In the genomic region with DNA sequence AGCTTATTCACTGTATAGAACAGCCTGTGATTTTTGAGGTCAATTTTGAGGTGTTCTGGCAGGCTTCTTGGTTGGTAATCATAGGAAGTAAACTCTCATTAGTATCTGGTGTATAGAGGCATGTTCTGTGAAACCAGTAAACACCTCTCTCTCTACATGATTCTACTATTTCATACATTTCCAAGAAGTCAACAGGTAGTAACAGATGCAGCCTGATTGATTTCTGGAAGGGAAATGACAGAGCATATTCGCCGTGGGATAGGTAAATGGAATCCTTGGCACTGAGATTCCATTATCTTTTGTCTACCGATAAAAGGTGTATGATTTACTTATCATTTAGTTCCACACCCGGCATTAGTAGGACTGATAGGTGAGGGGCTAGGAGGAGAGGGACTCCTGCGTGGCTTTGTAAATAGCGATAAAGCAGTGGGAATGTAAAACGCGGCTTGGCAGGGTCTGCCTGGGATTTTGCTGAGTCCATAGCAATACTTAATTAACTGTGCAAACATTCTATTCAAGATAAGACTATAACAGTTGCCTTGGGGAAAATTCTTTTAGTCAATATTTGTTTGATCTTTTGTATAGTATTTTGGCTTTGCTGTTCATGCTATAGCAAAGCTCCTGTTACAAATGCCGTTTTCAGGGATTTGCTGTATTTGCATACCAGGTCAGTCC, we compare ENCODE assay signal across 21 cellular contexts. TPM values are rescaled to one million over a fixed set of nuclear protein-coding genes. Genes with fewer than 3 reads are reported as not detected.
DNase-seq lines count a peak whose midpoint lies in the region; ATAC-seq and TF ChIP-seq lines count a peak whose summit lies in the region.
"Had no signal": no experiment of that assay in that cellular context is flagged by ENCODE, and none has a peak within 500 bp of the region (broad histone marks: within the 10 kb centered on the region; RNA-seq: fewer than 3 reads in every experiment).

No MANE protein-coding gene starts in this region.

- no peak overlapping the region for H3K56ac ChIP-seq in IMR-90 (ENCODE audit: extremely low read depth, insufficient read depth, low read length)

- no peaks in the 10 kb centered on the region for H3K79me1 ChIP-seq in IMR-90 (ENCODE audit: low read depth in 1 of 2, low read length in 2 of 2)

- H3K27me3 ChIP-seq in GM23248 (replicated peaks; ENCODE audit: insufficient read depth) (no peaks in the 10 kb centered on the region), IMR-90 (ENCODE audit: control insufficient read depth, insufficient read depth, low read length) (no peaks in the 10 kb centered on the region), PC-9 (ENCODE audit: insufficient read depth, low read depth) (no peaks in the 10 kb centered on the region), osteoblast (ENCODE audit: insufficient read depth, low read length) (no peaks in the 10 kb centered on the region)
- H3K27me3 ChIP-seq: BE2C had no signal

- H3K9me2 ChIP-seq in GM23248 (ENCODE audit: insufficient read depth) (no peaks in the 10 kb centered on the region), PC-9 (ENCODE audit: insufficient read depth) (no peaks in the 10 kb centered on the region)

- H3K36me3 Mint-ChIP-seq in Calu3 (ENCODE audit: insufficient read depth, unreplicated experiment) = no peaks in the 10 kb centered on the region
- H3K36me3 Mint-ChIP-seq: activated naive CD8-positive, alpha-beta T cell treated with anti-CD3 and anti-CD28 coated beads for 36 hours; brain; WTC11 had no signal

- 0 out of 2 replicates have a peak overlapping the region, but pooled peaks have one; percentile 34 for H2BK20ac ChIP-seq in IMR-90 (ENCODE audit: low read depth, low read length)

- H3K23ac ChIP-seq in IMR-90 (ENCODE audit: low read depth, low read length) = no peak overlapping the region

- POLR2A ChIA-PET in IMR-90 (lab: Charles Lee; ENCODE audit: unreplicated experiment) = no interaction called here
- POLR2A ChIA-PET in PC-9 (lab: Charles Lee; ENCODE audit: unreplicated experiment) = no interaction called here
- POLR2A ChIA-PET in RWPE1 (lab: Yijun Ruan, JAX; ENCODE audit: low non-redundant PET) = no interaction called here

- no peak overlapping the region for H3K18ac ChIP-seq in IMR-90 (ENCODE audit: low read depth, low read length)

- no peak overlapping the region for H2AK5ac ChIP-seq in IMR-90 (ENCODE audit: low read depth, low read length)

- no peak overlapping the region for H3K4me3 Mint-ChIP-seq in Calu3 (ENCODE audit: low read depth, unreplicated experiment)
- H3K4me3 Mint-ChIP-seq: activated naive CD8-positive, alpha-beta T cell treated with anti-CD3 and anti-CD28 coated beads for 36 hours; activated T-cell treated with anti-CD3 and anti-CD28 coated beads, Interleukin-2, amount 50 U/mL, for 72 hours; brain; dendritic cell treated with granulocyte-macrophage colony-stimulating factor and Interleukin-4, amounts not matched to agents 40 ng/mL and 50 ng/mL, for 4 days; WTC11 had no signal

- no TSS peak for BruUV-seq in IMR-90 (replicated peaks; lab: Mats Ljungman, UMichigan)
- no TSS peak for BruUV-seq in PC-9 (replicated peaks; lab: Mats Ljungman, UMichigan)
- BruUV-seq in Calu3 (replicated peaks; lab: Mats Ljungman, UMichigan) = no TSS peak

- H2BK15ac ChIP-seq in IMR-90 (ENCODE audit: low read depth, low read length) = no peak overlapping the region

- H3K14ac ChIP-seq in IMR-90 (replicated peaks; ENCODE audit: low read depth, low read length) = no peak overlapping the region

- TF ChIP-seq POLR2A in IMR-90 (IDR thresholded peaks at IDR 0.05; ENCODE audit: low read depth, low read length) = no peak

- no peak overlapping the region for H2BK5ac ChIP-seq in IMR-90 (ENCODE audit: low read depth, low read length, poor library complexity, severe bottlenecking)

- H2AK9ac ChIP-seq in IMR-90 (replicated peaks; ENCODE audit: low read depth, low read length, poor library complexity) = no peak overlapping the region

- H3K4me1 Mint-ChIP-seq in Calu3 (ENCODE audit: low read depth, unreplicated experiment) = no peaks in the 10 kb centered on the region

- H3K79me2 ChIP-seq in GM23248 (ENCODE audit: insufficient read depth) = no peaks in the 10 kb centered on the region
- H3K79me2 ChIP-seq in PC-9 (ENCODE audit: low read depth) = peaks cover 61% of the 10 kb centered on the region
- no peaks in the 10 kb centered on the region for H3K79me2 ChIP-seq in osteoblast (ENCODE audit: insufficient read depth, low read length)

- dilution Hi-C loops in IMR-90 (cut with HindIII; ENCODE audit: low sequenced_read_pairs, unreplicated experiment) = no loop called here

- H3K36me3 ChIP-seq in GM23248 (ENCODE audit: low read depth) (no peaks in the 10 kb centered on the region), IMR-90 (ENCODE audit: control insufficient read depth, insufficient read depth, low read length) (no peaks in the 10 kb centered on the region), PC-9 (ENCODE audit: low read depth) (no peaks in the 10 kb centered on the region), osteoblast (ENCODE audit: insufficient read depth, low read length) (no peaks in the 10 kb centered on the region)
- H3K36me3 ChIP-seq: BE2C had no signal

- in situ Hi-C loops in GM23248 (cut with MboI) (no loop called here), IMR-90 (cut with MboI; ENCODE audit: low sequenced_read_pairs) (no loop called here)

- H4K5ac ChIP-seq in IMR-90 (ENCODE audit: low read depth, low read length) = no peak overlapping the region

- H4K20me1 ChIP-seq in GM23248 (ENCODE audit: insufficient read depth) = no peaks in the 10 kb centered on the region
- H4K20me1 ChIP-seq in IMR-90 (ENCODE audit: insufficient read depth, low read length) = no peaks in the 10 kb centered on the region
- no peaks in the 10 kb centered on the region for H4K20me1 ChIP-seq in PC-9 (ENCODE audit: insufficient read depth)
- H4K20me1 ChIP-seq in osteoblast (ENCODE audit: insufficient read depth, low read length) = no peaks in the 10 kb centered on the region

- H3F3A ChIP-seq in GM23248 (ENCODE audit: insufficient read depth) (peaks cover 25% of the 10 kb centered on the region), PC-9 (ENCODE audit: insufficient read depth, low read depth) (peaks cover 45% of the 10 kb centered on the region)

- H3K27ac ChIP-seq in GM23248 (peak overlapping the region; percentile 86; the same call in 1 of the 2 replicates), IMR-90 (ENCODE audit: insufficient read depth, low read length) (no peak overlapping the region), PC-9 (peak overlapping the region; percentile 99), osteoblast (ENCODE audit: low read depth, low read length) (peak overlapping the region; percentile 71), RWPE1 (no peak overlapping the region)

- CTCF ChIA-PET in IMR-90 (lab: Yijun Ruan, JAX) = no interaction called here
- CTCF ChIA-PET in PC-9 (lab: Charles Lee) = no interaction called here
- CTCF ChIA-PET in RWPE1 (lab: Yijun Ruan, JAX) = no interaction called here
- CTCF ChIA-PET in Calu3 (lab: Charles Lee) = no interaction called here

- H3K9me3 Mint-ChIP-seq in Calu3 (ENCODE audit: low read depth, unreplicated experiment) = no peaks in the 10 kb centered on the region
- H3K9me3 Mint-ChIP-seq: brain; dendritic cell treated with granulocyte-macrophage colony-stimulating factor and Interleukin-4, amounts not matched to agents 40 ng/mL and 50 ng/mL, for 4 days had no signal

- TF ChIP-seq CTCF in IMR-90 (conservative IDR thresholded peaks at IDR 0.05; ENCODE audit: low read depth, low read length) = no peak
- TF ChIP-seq CTCF in PC-9 (conservative IDR thresholded peaks at IDR 0.05) = no peak
- TF ChIP-seq CTCF in osteoblast (IDR thresholded peaks at IDR 0.05; ENCODE audit: extremely low read depth, low read depth, low read length) = no peak
- no peak for TF ChIP-seq CTCF in RWPE1 (conservative IDR thresholded peaks at IDR 0.05; ENCODE audit: low read depth)
- TF ChIP-seq CTCF in Calu3 (IDR thresholded peaks at IDR 0.05; ENCODE audit: unreplicated experiment) = no peak

- H3K9ac ChIP-seq in GM23248 (no peak overlapping the region), IMR-90 (ENCODE audit: low read depth, low read length) (no peak overlapping the region)

- peaks cover 26% of the 10 kb centered on the region for H3K4me1 ChIP-seq in GM23248 (ENCODE audit: insufficient read depth)
- peaks cover 6% of the 10 kb centered on the region for H3K4me1 ChIP-seq in IMR-90 (ENCODE audit: control insufficient read depth, insufficient read depth, low read length)
- H3K4me1 ChIP-seq in PC-9 (replicated peaks; ENCODE audit: insufficient read depth) = peaks cover 73% of the 10 kb centered on the region
- peaks cover 15% of the 10 kb centered on the region for H3K4me1 ChIP-seq in osteoblast (ENCODE audit: insufficient read depth, low read length)
- H3K4me1 ChIP-seq: BE2C had no signal

- H3K27ac Mint-ChIP-seq in Calu3 (ENCODE audit: unreplicated experiment) = no peak overlapping the region
- H3K27ac Mint-ChIP-seq: activated T-cell treated with anti-CD3 and anti-CD28 coated beads, Interleukin-2, amount 50 U/mL, for 72 hours; brain; dendritic cell treated with granulocyte-macrophage colony-stimulating factor and Interleukin-4, amounts not matched to agents 40 ng/mL and 50 ng/mL, for 4 days; WTC11 had no signal

- H3K9me1 ChIP-seq in IMR-90 (ENCODE audit: insufficient read depth, low read length) = peaks cover 2% of the 10 kb centered on the region; the same call in 1 of the 2 replicates

- H4K8ac ChIP-seq in IMR-90 (ENCODE audit: low read depth in 2 of 2, low read length in 2 of 2) = no peak overlapping the region

- no peak for TF ChIP-seq RAD21 in IMR-90 (IDR thresholded peaks at IDR 0.05; ENCODE audit: low read length)

- H2AFZ ChIP-seq in GM23248 = no peak overlapping the region
- no peak overlapping the region for H2AFZ ChIP-seq in IMR-90 (replicated peaks; ENCODE audit: low read length, poor library complexity)
- H2AFZ ChIP-seq in PC-9 = peak overlapping the region; percentile 60; the same call in 1 of the 2 replicates
- H2AFZ ChIP-seq in osteoblast (ENCODE audit: low read length) = no peak overlapping the region

- DNase-seq in GM23248 (no peak), IMR-90 (no peak), PC-9 (peak in 1 of 2 experiments; percentile 79), osteoblast (ENCODE audit: insufficient read length, low spot score, missing footprints) (no peak), RWPE1 (ENCODE audit: low spot score) (no peak), ureter (ENCODE audit: low spot score) (no peak), Calu3 (no peak)
- DNase-seq in stimulated activated naive CD4-positive, alpha-beta T cell treated with Interleukin-2 at 50 U/mL for 16 hours (lab: John Stamatoyannopoulos, UW) = no peak
- DNase-seq: activated naive CD8-positive, alpha-beta T cell treated with anti-CD3 and anti-CD28 coated beads for 36 hours; activated T-cell treated with anti-CD3 and anti-CD28 coated beads, Interleukin-2, amount 50 U/mL, for 72 hours; BE2C; foreskin melanocyte; GF-D8; NCI-H2029; NK-92 treated with Interleukin-12 subunit alpha and Interleukin-12 subunit beta, amount 100 ng/mL, for 24 hours; RPMI8226; T-helper 1 cell had no signal

- peaks cover 11% of the 10 kb centered on the region for H3K27me3 Mint-ChIP-seq in Calu3 (ENCODE audit: unreplicated experiment)

- no peak overlapping the region for H3K4ac ChIP-seq in IMR-90 (ENCODE audit: low read depth, low read length)

- ATAC-seq in IMR-90 (ENCODE audit: low read depth) = no peak
- ATAC-seq: activated T-cell treated with anti-CD3 and anti-CD28 coated beads, Interleukin-2, amount 50 U/mL, for 72 hours; GM12878; WTC11 had no signal

- intact Hi-C loops in IMR-90 (cut with micrococcal nuclease) (no loop called here), PC-9 (cut with micrococcal nuclease; ENCODE audit: unreplicated experiment) (no loop called here), Calu3 (cut with micrococcal nuclease; ENCODE audit: unreplicated experiment) (no loop called here)

- 86 to 88% methylated on average over 9 of the region's 9 CpGs for WGBS in GM23248 (ENCODE audit: low coverage in 1 of 2, low lambda C conversion rate in 2 of 2, missing lambda C conversion rate in 2 of 2), 2 experiments
- WGBS in IMR-90 (ENCODE audit: extremely low coverage in 2 of 2, insufficient read length in 1 of 2), 2 experiments = 71% methylated on average over 1 of the region's 9 CpGs; no CpG with 5 or more reads in 1 of the 2 experiments

- no peak overlapping the region for H4K91ac ChIP-seq in IMR-90 (ENCODE audit: insufficient read depth, low read depth, low read length)

- H3K4me2 ChIP-seq in GM23248 (ENCODE audit: unreplicated experiment) (no peak overlapping the region), IMR-90 (ENCODE audit: low read depth, low read length) (no peak overlapping the region), PC-9 (peak overlapping the region; percentile 82), osteoblast (ENCODE audit: insufficient read depth, low read length) (no peak overlapping the region)

- H3K9me3 ChIP-seq in GM23248 (ENCODE audit: low read depth) (no peaks in the 10 kb centered on the region), IMR-90 (ENCODE audit: control insufficient read depth, insufficient read depth, low read length) (no peaks in the 10 kb centered on the region), PC-9 (ENCODE audit: insufficient read depth, low read depth) (no peaks in the 10 kb centered on the region), osteoblast (ENCODE audit: low read depth, low read length) (no peaks in the 10 kb centered on the region)
- H3K9me3 ChIP-seq: BE2C had no signal

- H2BK120ac ChIP-seq in IMR-90 (ENCODE audit: low read depth, low read length) = no peak overlapping the region; the same call in 1 of the 2 replicates

- H3K4me3 ChIP-seq in GM23248 (no peak overlapping the region), IMR-90 (ENCODE audit: insufficient read depth, low read depth, low read length) (no peak overlapping the region), PC-9 (peak overlapping the region; percentile 27; the same call in 1 of the 2 replicates), osteoblast (ENCODE audit: insufficient read depth, low read length) (no peak overlapping the region)
- H3K4me3 ChIP-seq: GM12878 had no signal

RNA-seq across cellular contexts. Expression of a gene that starts 32.3 kb away (rescaled TPM):
- total RNA-seq in GM23248 (2014; rRNA removed; shearing (Covaris generic)) = 3.9 and 6.8 TPM in 2 replicates
- 11.4 and 11.5 TPM in 2 replicates for polyA plus RNA-seq in GM23248 (2016; fragmentation: Nextera tagmentation; extraction: Ambion mirVana)
- under 0.01 TPM in 1 of 2 replicates, not detected in the other for total RNA-seq in IMR-90 (2012; rRNA removed)
- polyA plus RNA-seq in IMR-90 (2012; rRNA removed) = 0.05 and 0.16 TPM in 2 replicates
- 0.19 TPM in 1 of 2 replicates, not detected in the other for polyA plus RNA-seq in IMR-90 (2012; cell fraction: cytosol; rRNA removed)
- 0.08 and 0.21 TPM in 2 replicates for polyA plus RNA-seq in IMR-90 (2012; cell fraction: nucleus; rRNA removed; ENCODE audit: low replicate concordance)
- 10.0 and 12.7 TPM in 2 replicates for total RNA-seq in PC-9 (2021)
- total RNA-seq in osteoblast = 2.5 and 2.9 TPM in 2 replicates
- 76.0 TPM for total RNA-seq in ureter
- 0.87 and 1.3 TPM in 2 replicates for total RNA-seq in Calu3 (2022)
- total RNA-seq: activated naive CD8-positive, alpha-beta T cell treated with anti-CD3 and anti-CD28 coated beads for 36 hours; activated T-cell treated with anti-CD3 and anti-CD28 coated beads, Interleukin-2, amount 50 U/mL, for 72 hours had no signal

Comparison
In these comparisons a context has a peak if more than half of its experiments do, and no peak if none do; other contexts are left out.
1. H3K27ac ChIP-seq: peak in GM23248 (single experiment), PC-9 (single experiment) and osteoblast (single experiment); none in IMR-90 (single experiment) and RWPE1 (single experiment).